ENCODE assay signal across 17 cellular contexts in genomic region chr7:112211348-112211907, GRCh38. TPM values are rescaled to one million over a fixed set of nuclear protein-coding genes. Genes with fewer than 3 reads are reported as not detected.
A peak's percentile ranks its signal among the peaks of the same experiment; 100 is the strongest.
DNase-seq lines count a peak whose midpoint lies in the region; ATAC-seq and TF ChIP-seq lines count a peak whose summit lies in the region.
"Had no signal": no experiment of that assay in that cellular context is flagged by ENCODE, and none has a peak within 500 bp of the region (broad histone marks: within the 10 kb centered on the region; RNA-seq: fewer than 3 reads in every experiment).

No MANE protein-coding gene starts in this region.

- ATAC-seq in sciatic nerve: no peak

- no peaks in the 10 kb centered on the region for H3K9me3 Mint-ChIP-seq in HFFc6
- H3K9me3 Mint-ChIP-seq: activated T-helper 1 cell treated with anti-CD3 and anti-CD28 coated beads, Interleukin-12 subunit alpha, Interleukin-12 subunit beta, Interleukin-2, Interleukin-4 antibody, amounts not matched to agents 30 ng/mL and 10 ng/mL and 1 ng/mL, durations not matched to agents 14 hours and 24 hours and 36 hours had no signal

- no peak overlapping the region for H3K4me3 Mint-ChIP-seq in HFFc6
- H3K4me3 Mint-ChIP-seq: activated T-helper 1 cell treated with anti-CD3 and anti-CD28 coated beads, Interleukin-12 subunit alpha, Interleukin-12 subunit beta, Interleukin-2, Interleukin-4 antibody, amounts not matched to agents 30 ng/mL and 10 ng/mL and 1 ng/mL, durations not matched to agents 14 hours and 24 hours and 36 hours had no signal

- TF ChIP-seq CTCF in HFFc6 (IDR thresholded peaks at IDR 0.05) (no peak), epithelial cell of proximal tubule (conservative IDR thresholded peaks at IDR 0.05; ENCODE audit: low read depth, low read length) (no peak)

- no peaks in the 10 kb centered on the region; the same call in 1 of the 2 replicates for H3K27me3 Mint-ChIP-seq in HFFc6 (ENCODE audit: insufficient read depth)

- no peaks in the 10 kb centered on the region; the same call in 1 of the 2 replicates for H3K36me3 Mint-ChIP-seq in HFFc6 (ENCODE audit: low read depth)

- in situ Hi-C loops in ACHN (cut with HindIII; ENCODE audit: low pct_ligation_motif_present, low pct_unique_long_range_greater_than_20kb, low sequenced_read_pairs): no loop called here

- no peaks in the 10 kb centered on the region for H3K36me3 ChIP-seq in H7 (replicated peaks; ENCODE audit: control insufficient read depth, insufficient read depth, low read length)

- peak; percentile 90 for DNase-seq in ACHN
- DNase-seq in HFFc6: peak; percentile 16
- peak; percentile 92 for DNase-seq in epithelial cell of proximal tubule (ENCODE audit: low read depth)
- peak; percentile 27 for DNase-seq in left kidney (ENCODE audit: low read depth, low spot score)
- DNase-seq in sciatic nerve (ENCODE audit: low spot score): no peak
- no peak for DNase-seq in COLO829 (ENCODE audit: low spot score)
- DNase-seq in H7: no peak
- DNase-seq in cerebellar cortex (ENCODE audit: low spot score): no peak
- DNase-seq: aorta; DND-41; effector CD4-positive, alpha-beta T cell; NCI-H1436 treated with DMSO at 0.1 percent for 48 hours; NCI-H774; SHP77; stimulated activated CD4-positive, alpha-beta T cell treated with anti-CD3 and anti-CD28 coated beads, Interleukin-2, amount 100 ng/mL, for 24 hours; T-helper 9 cell had no signal

- intact Hi-C loops in sciatic nerve (cut with DNase I): no loop called here

- no peak overlapping the region for H3K4me3 ChIP-seq in epithelial cell of proximal tubule (ENCODE audit: low read depth, low read length)
- H3K4me3 ChIP-seq in H7 (ENCODE audit: insufficient read depth, low read depth, low read length): no peak overlapping the region

- no peaks in the 10 kb centered on the region for H3K27me3 ChIP-seq in H7 (ENCODE audit: control insufficient read depth, insufficient read depth, low read length)

- peaks cover 40% of the 10 kb centered on the region for H3K4me1 Mint-ChIP-seq in HFFc6 (ENCODE audit: low read depth)

- H3K27ac Mint-ChIP-seq in HFFc6: peak overlapping the region; percentile 8; the same call in 1 of the 2 replicates
- H3K27ac Mint-ChIP-seq: activated T-helper 1 cell treated with anti-CD3 and anti-CD28 coated beads, Interleukin-12 subunit alpha, Interleukin-12 subunit beta, Interleukin-2, Interleukin-4 antibody, amounts not matched to agents 30 ng/mL and 10 ng/mL and 1 ng/mL, durations not matched to agents 14 hours and 24 hours and 36 hours had no signal

RNA-seq across cellular contexts. Expression of gene ZNF277, which starts 4.9 kb away (rescaled TPM):
- 10 to 100 TPM in 5 of 6 experiments, 1 to 10 TPM in 1; 9.5 to 14.6 (median 13.5) TPM for total RNA-seq in HFFc6 (2021; fragmentation: NEBNext Ultra II Directional; extraction: Animal tissue kit (Norgen Biotek cat#: 25700))
- total RNA-seq in epithelial cell of proximal tubule: 17.3 and 19.0 TPM in 2 replicates
- 24.0 TPM for total RNA-seq in sciatic nerve
- total RNA-seq in H7 (2014; rRNA removed; shearing (Covaris generic)): 29.8 and 43.3 TPM in 2 replicates

RNA-seq across cellular contexts. Expression of gene DOCK4, which starts 5.2 kb away (rescaled TPM):
- total RNA-seq in HFFc6 (2021; fragmentation: NEBNext Ultra II Directional; extraction: Animal tissue kit (Norgen Biotek cat#: 25700)): 1 to 10 TPM; 2.2 to 3.9 (median 3.3) TPM
- total RNA-seq in epithelial cell of proximal tubule (10.0 and 10.6 TPM in 2 replicates), sciatic nerve (51.2 TPM)
- 16.1 and 18.2 TPM in 2 replicates for total RNA-seq in H7 (2014; rRNA removed; shearing (Covaris generic))

Comparison
In these comparisons a context has a peak if more than half of its experiments do, and no peak if none do; other contexts are left out.
1. DNase-seq: peak in ACHN (single experiment), HFFc6 (single experiment), epithelial cell of proximal tubule (single experiment) and left kidney (single experiment); none in sciatic nerve (single experiment), COLO829 (single experiment), H7 (single experiment) and cerebellar cortex (single experiment).